In genomic region chr12:122895757-122896636, GRCh38 we compare ENCODE assay signal across 8 cellular contexts. TPM values are rescaled to one million over a fixed set of nuclear protein-coding genes. Genes with fewer than 3 reads are reported as not detected.
DNase-seq lines count a peak whose midpoint lies in the region; ATAC-seq and TF ChIP-seq lines count a peak whose summit lies in the region.

TSS of gene VPS37B (minus strand) at chr12:122896124. CDS start at chr12:122896062, 62 bp downstream.

- POLR2A ChIA-PET in activated CD4-positive, alpha-beta memory T cell treated with anti-CD3 and anti-CD28 coated beads, Interleukin-2, amount 10 ng/mL, durations not matched to agents 7 days and 5 days (lab: Charles Lee): interaction anchor here (1.3 to 9.8 kb wide), 4 partner anchors 11 to 50 kb away, joined by 3 to 136 read pairs (median 13); no protein-coding TSS in a partner anchor

- intact Hi-C loops in dorsolateral prefrontal cortex (cut with DNase I): loop anchor here (5.0 to 10.0 kb wide), 2 partner anchors 49 to 51 kb away; no protein-coding TSS in a partner anchor
- intact Hi-C loops in lower leg skin (cut with DNase I; ENCODE audit: low total_unique reads): no loop called here

- ATAC-seq in HG02588 (IDR thresholded peaks at IDR 0.05; ENCODE audit: unreplicated experiment) (peak; percentile 66), GM21367 (IDR thresholded peaks at IDR 0.05; ENCODE audit: unreplicated experiment) (no peak)

- CTCF ChIA-PET in activated CD4-positive, alpha-beta memory T cell treated with anti-CD3 and anti-CD28 coated beads, Interleukin-2, amount 10 ng/mL, durations not matched to agents 7 days and 5 days (lab: Charles Lee): interaction anchor here (0.7 to 2.0 kb wide), 3 partner anchors 24 to 56 kb away, joined by 3 to 8 read pairs (median 3); no protein-coding TSS in a partner anchor

- peaks cover 86% of the 10 kb centered on the region for H3K4me1 Mint-ChIP-seq in activated CD4-positive, alpha-beta memory T cell treated with anti-CD3 and anti-CD28 coated beads, Interleukin-2, amount 10 ng/mL, durations not matched to agents 7 days and 5 days

- no peaks in the 10 kb centered on the region for H3K27me3 ChIP-seq in dorsolateral prefrontal cortex

- no peaks in the 10 kb centered on the region for H3K27me3 Mint-ChIP-seq in activated CD4-positive, alpha-beta memory T cell treated with anti-CD3 and anti-CD28 coated beads, Interleukin-2, amount 10 ng/mL, durations not matched to agents 7 days and 5 days

- peak; percentile 96 for DNase-seq in ELF-1 (ENCODE audit: low read depth, low spot score)
- peak; percentile 37 to 83 for DNase-seq in NCI-H446 (lab: John Stamatoyannopoulos, UW)
- DNase-seq in activated CD4-positive, alpha-beta memory T cell treated with anti-CD3 and anti-CD28 coated beads, Interleukin-2, amount 10 ng/mL, durations not matched to agents 7 days and 5 days: peak; percentile 92
- peak; percentile 59 to 84 (median 77) for DNase-seq in dorsolateral prefrontal cortex
- DNase-seq in lower leg skin (ENCODE audit: low spot score in 2 of 2): peak; percentile 75 to 97
- peak; percentile 86 for DNase-seq in stimulated activated CD4-positive, alpha-beta T cell treated with anti-CD3 and anti-CD28 coated beads, Interleukin-4, amount 100 ng/mL, for 24 hours

- peaks cover 5% of the 10 kb centered on the region for H3K9me3 Mint-ChIP-seq in activated CD4-positive, alpha-beta memory T cell treated with anti-CD3 and anti-CD28 coated beads, Interleukin-2, amount 10 ng/mL, durations not matched to agents 7 days and 5 days

- peak within 1 kb of the TSS; percentile 70 for H3K27ac Mint-ChIP-seq in activated CD4-positive, alpha-beta memory T cell treated with anti-CD3 and anti-CD28 coated beads, Interleukin-2, amount 10 ng/mL, durations not matched to agents 7 days and 5 days

- peak within 1 kb of the TSS; percentile 20 to 93 (median 81) for H3K27ac ChIP-seq in dorsolateral prefrontal cortex

- peak within 1 kb of the TSS; percentile 61 to 90 (median 78) for H3K4me3 ChIP-seq in dorsolateral prefrontal cortex
- H3K4me3 ChIP-seq in lower leg skin (ENCODE audit: low read depth, poor library complexity, severe bottlenecking): peak within 1 kb of the TSS; percentile 80

- peak within 1 kb of the TSS; percentile 83 for H3K4me3 Mint-ChIP-seq in activated CD4-positive, alpha-beta memory T cell treated with anti-CD3 and anti-CD28 coated beads, Interleukin-2, amount 10 ng/mL, durations not matched to agents 7 days and 5 days

- TF ChIP-seq POLR2A in lower leg skin (IDR thresholded peaks at IDR 0.05): peak in 1 of 2 donors; percentile 72

- peaks cover 24% of the 10 kb centered on the region for H3K36me3 Mint-ChIP-seq in activated CD4-positive, alpha-beta memory T cell treated with anti-CD3 and anti-CD28 coated beads, Interleukin-2, amount 10 ng/mL, durations not matched to agents 7 days and 5 days (ENCODE audit: low read depth)

- peak in 13 of 56 donors; percentile 8 to 38 (median 15) for TF ChIP-seq CTCF in dorsolateral prefrontal cortex (IDR thresholded peaks at IDR 0.05 in 54 of 56, conservative IDR thresholded peaks at IDR 0.05 in 2 of 56; ENCODE audit: low read depth in 1 of 56, partially characterized antibody in 56 of 56)
- peak in 1 of 3 donors; percentile 25 for TF ChIP-seq CTCF in lower leg skin (IDR thresholded peaks at IDR 0.05)

- 7 to 9% methylated on average over 64 to 77 of the region's 78 CpGs for WGBS in lower leg skin, 2 donors

RNA-seq across cellular contexts. Expression of gene VPS37B, which starts in this region (rescaled TPM):
- total RNA-seq in activated CD4-positive, alpha-beta memory T cell treated with anti-CD3 and anti-CD28 coated beads, Interleukin-2, amount 10 ng/mL, durations not matched to agents 7 days and 5 days: 10 to 100 TPM; 27.1 to 27.7 TPM
- total RNA-seq in dorsolateral prefrontal cortex (10 to 100 TPM; 15.8 to 35.3 (median 22.0) TPM), lower leg skin (10 to 100 TPM; 27.7 to 47.8 (median 42.3) TPM)
